8 cellular contexts compared by ENCODE assay signal in genomic region chr15:72118400-72118978, GRCh38. TPM values are rescaled to one million over a fixed set of nuclear protein-coding genes. Genes with fewer than 3 reads are reported as not detected.
DNase-seq lines count a peak whose midpoint lies in the region; ATAC-seq and TF ChIP-seq lines count a peak whose summit lies in the region.

TSS of gene SENP8 (plus strand) at chr15:72118403. CDS start at chr15:72139624, 21,221 bp downstream.

- H3K27ac Mint-ChIP-seq in activated CD8-positive, alpha-beta memory T cell treated with anti-CD3 and anti-CD28 coated beads, Interleukin-2, amount 10 ng/mL, durations not matched to agents 7 days and 5 days, result peak within 1 kb of the TSS; percentile 98
- H3K27ac Mint-ChIP-seq in endothelial cell (ENCODE audit: unreplicated experiment), result peak within 1 kb of the TSS; percentile 94
- peak within 1 kb of the TSS; percentile 81 to 99 (median 99) for H3K27ac Mint-ChIP-seq in naive thymus-derived CD4-positive, alpha-beta T cell

- no peaks in the 10 kb centered on the region for H3K27me3 ChIP-seq in SJCRH30
- no peaks in the 10 kb centered on the region for H3K27me3 ChIP-seq in naive thymus-derived CD4-positive, alpha-beta T cell (ENCODE audit: control insufficient read depth in 2 of 2, insufficient read depth in 2 of 2, low read length in 2 of 2)

- H3K36me3 Mint-ChIP-seq in activated CD8-positive, alpha-beta memory T cell treated with anti-CD3 and anti-CD28 coated beads, Interleukin-2, amount 10 ng/mL, durations not matched to agents 7 days and 5 days, result peaks cover 2% of the 10 kb centered on the region
- no peaks in the 10 kb centered on the region for H3K36me3 Mint-ChIP-seq in endothelial cell (ENCODE audit: low read depth, unreplicated experiment)
- H3K36me3 Mint-ChIP-seq in naive thymus-derived CD4-positive, alpha-beta T cell, result no peaks in the 10 kb centered on the region

- DNase-seq in activated CD8-positive, alpha-beta memory T cell treated with anti-CD3 and anti-CD28 coated beads, Interleukin-2, amount 10 ng/mL, durations not matched to agents 7 days and 5 days, result no peak
- no peak for DNase-seq in activated CD8-positive, alpha-beta memory T cell treated with anti-CD3 and anti-CD28 coated beads for 24 hours
- DNase-seq in SJCRH30, result no peak
- DNase-seq in endothelial cell (ENCODE audit: low spot score), result no peak
- DNase-seq in naive thymus-derived CD4-positive, alpha-beta T cell, result peak in 1 of 9 donors; percentile 1
- no peak for DNase-seq in OCI-M2 (lab: John Stamatoyannopoulos, UW; ENCODE audit: unreplicated experiment)
- no peak for DNase-seq in UCSD-AML1 (lab: John Stamatoyannopoulos, UW; ENCODE audit: unreplicated experiment)

- peaks cover 3% of the 10 kb centered on the region for H3K27me3 Mint-ChIP-seq in activated CD8-positive, alpha-beta memory T cell treated with anti-CD3 and anti-CD28 coated beads, Interleukin-2, amount 10 ng/mL, durations not matched to agents 7 days and 5 days
- H3K27me3 Mint-ChIP-seq in endothelial cell (ENCODE audit: unreplicated experiment), result peaks cover 2% of the 10 kb centered on the region
- H3K27me3 Mint-ChIP-seq in naive thymus-derived CD4-positive, alpha-beta T cell, result peaks cover 0 to 21% (median 0%) of the 10 kb centered on the region in 5 donors

- H3K4me3 ChIP-seq in SJCRH30, result peak within 1 kb of the TSS; percentile 87
- H3K4me3 ChIP-seq in naive thymus-derived CD4-positive, alpha-beta T cell (ENCODE audit: low read length), result peak within 1 kb of the TSS; percentile 86

- intact Hi-C loops in naive thymus-derived CD4-positive, alpha-beta T cell (cut with micrococcal nuclease), result loop anchor here (1.0 to 10.0 kb wide), 9 partner anchors 76 to 934 kb away; partner anchors contain the start of genes PARP6 (in 2 of the 2), PKM (in 2 of the 2), ADPGK (in 1 of the 2) and CELF6 (in 1 of the 2)

- H3K4me1 ChIP-seq in SJCRH30, result peaks cover 6% of the 10 kb centered on the region; the same call in 1 of the 2 replicates
- peaks cover 7 to 11% of the 10 kb centered on the region in 2 donors for H3K4me1 ChIP-seq in naive thymus-derived CD4-positive, alpha-beta T cell (ENCODE audit: control insufficient read depth in 2 of 2, insufficient read depth in 2 of 2, low read length in 2 of 2)

- no peaks in the 10 kb centered on the region for H3K9me3 ChIP-seq in SJCRH30 (replicated peaks)
- no peaks in the 10 kb centered on the region for H3K9me3 ChIP-seq in naive thymus-derived CD4-positive, alpha-beta T cell (ENCODE audit: control insufficient read depth in 2 of 3, low read length in 3 of 3)

- POLR2A ChIA-PET in naive thymus-derived CD4-positive, alpha-beta T cell (lab: Charles Lee), result interaction anchor here (0.7 to 0.9 kb wide), 3 partner anchors 110 to 113 kb away, joined by 3 read pairs; no protein-coding TSS in a partner anchor

- ATAC-seq in activated CD8-positive, alpha-beta memory T cell treated with anti-CD3 and anti-CD28 coated beads, Interleukin-2, amount 10 ng/mL, durations not matched to agents 7 days and 5 days, result peak; percentile 52
- ATAC-seq in HG02678 (IDR thresholded peaks at IDR 0.05; ENCODE audit: unreplicated experiment), result peak; percentile 30
- peak; percentile 59 for ATAC-seq in naive thymus-derived CD4-positive, alpha-beta T cell

- no peak for TF ChIP-seq CTCF in endothelial cell (IDR thresholded peaks at IDR 0.05; ENCODE audit: unreplicated experiment)

- H3K4me3 Mint-ChIP-seq in activated CD8-positive, alpha-beta memory T cell treated with anti-CD3 and anti-CD28 coated beads, Interleukin-2, amount 10 ng/mL, durations not matched to agents 7 days and 5 days, result peak within 1 kb of the TSS; percentile 92
- H3K4me3 Mint-ChIP-seq in endothelial cell (ENCODE audit: unreplicated experiment), result peak within 1 kb of the TSS; percentile 99
- H3K4me3 Mint-ChIP-seq in naive thymus-derived CD4-positive, alpha-beta T cell, result peak within 1 kb of the TSS; percentile 89 to 99 (median 97)

- H3K36me3 ChIP-seq in SJCRH30, result no peaks in the 10 kb centered on the region
- H3K36me3 ChIP-seq in naive thymus-derived CD4-positive, alpha-beta T cell (ENCODE audit: control insufficient read depth in 2 of 3, insufficient read depth in 3 of 3, low read length in 3 of 3), result peaks cover 0 to 7% (median 0%) of the 10 kb centered on the region in 3 experiments

- peaks cover 28% of the 10 kb centered on the region for H3K4me1 Mint-ChIP-seq in activated CD8-positive, alpha-beta memory T cell treated with anti-CD3 and anti-CD28 coated beads, Interleukin-2, amount 10 ng/mL, durations not matched to agents 7 days and 5 days
- peaks cover 24% of the 10 kb centered on the region for H3K4me1 Mint-ChIP-seq in endothelial cell (ENCODE audit: unreplicated experiment)
- peaks cover 23 to 49% (median 41%) of the 10 kb centered on the region in 7 donors for H3K4me1 Mint-ChIP-seq in naive thymus-derived CD4-positive, alpha-beta T cell

- H3K27ac ChIP-seq in SJCRH30, result peak within 1 kb of the TSS; percentile 83
- peak within 1 kb of the TSS; percentile 94 for H3K27ac ChIP-seq in naive thymus-derived CD4-positive, alpha-beta T cell (ENCODE audit: low read depth, low read length)

- CTCF ChIA-PET in activated CD8-positive, alpha-beta memory T cell treated with anti-CD3 and anti-CD28 coated beads, Interleukin-2, amount 10 ng/mL, durations not matched to agents 7 days and 5 days (lab: Charles Lee), result interaction anchor here (1.9 kb wide), 1 partner anchor 375 kb away, joined by 6 read pairs; no protein-coding TSS in a partner anchor
- CTCF ChIA-PET in naive thymus-derived CD4-positive, alpha-beta T cell (lab: Charles Lee), result no interaction called here

- H3K9me3 Mint-ChIP-seq in activated CD8-positive, alpha-beta memory T cell treated with anti-CD3 and anti-CD28 coated beads, Interleukin-2, amount 10 ng/mL, durations not matched to agents 7 days and 5 days (ENCODE audit: low read depth), result no peaks in the 10 kb centered on the region
- no peaks in the 10 kb centered on the region for H3K9me3 Mint-ChIP-seq in endothelial cell (ENCODE audit: unreplicated experiment)
- H3K9me3 Mint-ChIP-seq in naive thymus-derived CD4-positive, alpha-beta T cell, result no peaks in the 10 kb centered on the region

RNA-seq across cellular contexts. Expression of gene SENP8, which starts in this region (rescaled TPM):
- total RNA-seq in activated CD8-positive, alpha-beta memory T cell treated with anti-CD3 and anti-CD28 coated beads, Interleukin-2, amount 10 ng/mL, durations not matched to agents 7 days and 5 days, result 1 to 10 TPM; 1.1 to 1.4 TPM
- 6.1 and 7.7 TPM in 2 replicates for total RNA-seq in SJCRH30 (2014; rRNA removed; shearing (Covaris generic))
- total RNA-seq in endothelial cell (ENCODE audit: unreplicated experiment), result 4.1 TPM
- total RNA-seq in naive thymus-derived CD4-positive, alpha-beta T cell, result 1 to 10 TPM in 3 of 5 experiments, under 1 TPM in 2; 0.34 to 1.6 (median 1.4) TPM
- polyA plus RNA-seq in naive thymus-derived CD4-positive, alpha-beta T cell, result 1 to 10 TPM; 1.2 TPM
